1 cellular context compared by ENCODE assay signal in the genomic region with DNA sequence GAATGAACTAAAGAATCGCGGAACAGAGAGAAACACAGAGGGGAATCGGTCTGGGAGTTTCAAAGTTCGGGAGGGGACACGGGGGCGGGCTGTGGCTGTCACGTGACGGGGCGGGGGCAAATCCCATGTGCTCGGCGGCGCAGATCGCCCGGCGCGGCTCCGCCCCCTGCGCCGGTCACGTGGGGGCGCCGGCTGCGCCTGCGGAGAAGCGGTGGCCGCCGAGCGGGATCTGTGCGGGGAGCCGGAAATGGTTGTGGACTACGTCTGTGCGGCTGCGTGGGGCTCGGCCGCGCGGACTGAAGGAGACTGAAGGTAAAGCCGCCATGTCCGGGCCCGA.
A peak's percentile ranks its signal among the peaks of the same experiment; 100 is the strongest.
TF ChIP-seq lines count a peak whose summit lies in the region.

A gene with protein sequence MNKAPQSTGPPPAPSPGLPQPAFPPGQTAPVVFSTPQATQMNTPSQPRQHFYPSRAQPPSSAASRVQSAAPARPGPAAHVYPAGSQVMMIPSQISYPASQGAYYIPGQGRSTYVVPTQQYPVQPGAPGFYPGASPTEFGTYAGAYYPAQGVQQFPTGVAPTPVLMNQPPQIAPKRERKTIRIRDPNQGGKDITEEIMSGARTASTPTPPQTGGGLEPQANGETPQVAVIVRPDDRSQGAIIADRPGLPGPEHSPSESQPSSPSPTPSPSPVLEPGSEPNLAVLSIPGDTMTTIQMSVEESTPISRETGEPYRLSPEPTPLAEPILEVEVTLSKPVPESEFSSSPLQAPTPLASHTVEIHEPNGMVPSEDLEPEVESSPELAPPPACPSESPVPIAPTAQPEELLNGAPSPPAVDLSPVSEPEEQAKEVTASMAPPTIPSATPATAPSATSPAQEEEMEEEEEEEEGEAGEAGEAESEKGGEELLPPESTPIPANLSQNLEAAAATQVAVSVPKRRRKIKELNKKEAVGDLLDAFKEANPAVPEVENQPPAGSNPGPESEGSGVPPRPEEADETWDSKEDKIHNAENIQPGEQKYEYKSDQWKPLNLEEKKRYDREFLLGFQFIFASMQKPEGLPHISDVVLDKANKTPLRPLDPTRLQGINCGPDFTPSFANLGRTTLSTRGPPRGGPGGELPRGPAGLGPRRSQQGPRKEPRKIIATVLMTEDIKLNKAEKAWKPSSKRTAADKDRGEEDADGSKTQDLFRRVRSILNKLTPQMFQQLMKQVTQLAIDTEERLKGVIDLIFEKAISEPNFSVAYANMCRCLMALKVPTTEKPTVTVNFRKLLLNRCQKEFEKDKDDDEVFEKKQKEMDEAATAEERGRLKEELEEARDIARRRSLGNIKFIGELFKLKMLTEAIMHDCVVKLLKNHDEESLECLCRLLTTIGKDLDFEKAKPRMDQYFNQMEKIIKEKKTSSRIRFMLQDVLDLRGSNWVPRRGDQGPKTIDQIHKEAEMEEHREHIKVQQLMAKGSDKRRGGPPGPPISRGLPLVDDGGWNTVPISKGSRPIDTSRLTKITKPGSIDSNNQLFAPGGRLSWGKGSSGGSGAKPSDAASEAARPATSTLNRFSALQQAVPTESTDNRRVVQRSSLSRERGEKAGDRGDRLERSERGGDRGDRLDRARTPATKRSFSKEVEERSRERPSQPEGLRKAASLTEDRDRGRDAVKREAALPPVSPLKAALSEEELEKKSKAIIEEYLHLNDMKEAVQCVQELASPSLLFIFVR (N-terminal part only) (plus strand): TSS at position 244 of the 337 bp plus-strand sequence. CDS start 1,191 bp downstream, outside the sequence.

TF ChIP-seq in IMR-90, 13 proteins besides CTCF, POLR2A, EP300 and RAD21:
- TF ChIP-seq FOS (IDR thresholded peaks at IDR 0.05; ENCODE audit: low read depth, low read length) (peak; percentile 37; the same call in 1 of the 2 replicates), RFX5 (IDR thresholded peaks at IDR 0.05; ENCODE audit: low read depth, low read length) (no peak), MXI1 (IDR thresholded peaks at IDR 0.05; ENCODE audit: borderline replicate concordance, low read depth, low read length) (peak; percentile 69; the same call in 1 of the 2 replicates), BHLHE40 (IDR thresholded peaks at IDR 0.05; ENCODE audit: low read depth, low read length) (peak; percentile 69), MAZ (IDR thresholded peaks at IDR 0.05; ENCODE audit: borderline replicate concordance, low read depth, low read length) (peak; percentile 73; the same call in 1 of the 2 replicates)
- TF ChIP-seq, protein P1, sequence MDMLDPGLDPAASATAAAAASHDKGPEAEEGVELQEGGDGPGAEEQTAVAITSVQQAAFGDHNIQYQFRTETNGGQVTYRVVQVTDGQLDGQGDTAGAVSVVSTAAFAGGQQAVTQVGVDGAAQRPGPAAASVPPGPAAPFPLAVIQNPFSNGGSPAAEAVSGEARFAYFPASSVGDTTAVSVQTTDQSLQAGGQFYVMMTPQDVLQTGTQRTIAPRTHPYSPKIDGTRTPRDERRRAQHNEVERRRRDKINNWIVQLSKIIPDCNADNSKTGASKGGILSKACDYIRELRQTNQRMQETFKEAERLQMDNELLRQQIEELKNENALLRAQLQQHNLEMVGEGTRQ (IDR thresholded peaks at IDR 0.05; ENCODE audit: low read depth, low read length): peak; percentile 100
